ENCODE assay signal across 1 cellular context in genomic region chr18:45652703-45653490, GRCh38.
TF ChIP-seq lines count a peak whose summit lies in the region.

No MANE protein-coding gene starts in this region.

TF ChIP-seq in SK-N-SH, 30 proteins besides CTCF, POLR2A, EP300 and RAD21 (continued from another document):
- no peak for TF ChIP-seq RFX5 (IDR thresholded peaks at IDR 0.05; ENCODE audit: low read length)
